8 cellular contexts compared by ENCODE assay signal in the genomic region with DNA sequence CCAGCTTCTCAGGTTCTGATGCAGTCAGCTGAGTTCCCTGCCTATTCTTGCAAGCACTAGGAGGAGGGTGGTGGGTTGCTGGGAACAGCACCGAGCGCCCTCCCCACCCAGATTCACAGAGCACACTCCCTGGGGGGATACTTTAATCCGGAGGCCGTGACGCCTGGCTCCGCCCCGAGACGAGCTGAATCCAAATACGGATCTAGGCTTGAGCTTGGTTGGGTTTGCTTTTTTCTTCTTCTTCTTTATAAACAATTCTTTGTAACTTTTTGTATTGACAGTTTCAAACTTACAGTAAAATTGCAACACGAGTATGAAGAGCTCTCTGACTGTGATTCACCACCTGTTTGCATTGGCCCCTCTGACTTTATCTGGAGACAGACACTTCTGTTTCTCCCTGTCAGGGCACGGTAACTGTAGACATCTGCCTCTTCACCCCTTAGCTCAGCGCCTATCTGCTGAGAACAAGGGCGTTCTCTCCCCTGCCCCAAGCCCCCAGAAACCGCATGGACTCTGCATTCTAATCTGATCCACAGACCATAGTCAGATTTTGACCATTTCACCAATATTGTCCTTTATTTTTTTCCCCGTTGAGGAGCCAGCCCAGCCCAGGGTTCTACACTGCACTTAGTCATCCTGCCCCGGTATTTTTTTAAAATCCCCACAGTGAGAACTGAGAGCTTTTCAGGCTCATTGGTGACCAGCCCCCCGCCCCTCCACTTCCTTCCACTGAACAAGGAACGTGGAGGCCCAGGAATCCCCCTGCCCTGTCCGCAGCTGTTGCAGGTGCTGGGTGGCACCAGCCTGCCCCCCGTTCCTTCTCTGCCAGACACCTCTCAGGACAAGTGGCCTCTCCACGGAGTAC. TPM values are rescaled to one million over a fixed set of nuclear protein-coding genes. Genes with fewer than 3 reads are reported as not detected.
A peak's percentile ranks its signal among the peaks of the same experiment; 100 is the strongest.
DNase-seq lines count a peak whose midpoint lies in the region; ATAC-seq and TF ChIP-seq lines count a peak whose summit lies in the region.

No MANE protein-coding gene starts in this region.

- H3K27me3 Mint-ChIP-seq in brain (no peaks in the 10 kb centered on the region), naive B cell (no peaks in the 10 kb centered on the region)

- H3K36me3 Mint-ChIP-seq in brain, result peaks cover 4% of the 10 kb centered on the region
- peaks cover 0 to 7% of the 10 kb centered on the region in 2 donors for H3K36me3 Mint-ChIP-seq in naive B cell

- ATAC-seq in GM21786 (IDR thresholded peaks at IDR 0.05; ENCODE audit: unreplicated experiment) (peak; percentile 61), naive B cell (ENCODE audit: low read depth in 2 of 2) (peak; percentile 82 to 84)

- H3K9me3 Mint-ChIP-seq in brain (no peaks in the 10 kb centered on the region), naive B cell (no peaks in the 10 kb centered on the region)

- H3K27ac Mint-ChIP-seq in brain (peak overlapping the region; percentile 13 to 93 (median 52)), naive B cell (peak overlapping the region; percentile 91 to 99 (median 98))

- DNase-seq in Daoy (ENCODE audit: low read depth) (peak; percentile 63), OCI-M1 (lab: John Stamatoyannopoulos, UW) (peak; percentile 87), naive B cell (peak; percentile 67), GM19238 (ENCODE audit: insufficient read length, low spot score) (no peak), Ammon's horn (ENCODE audit: low spot score) (no peak), globus pallidus (ENCODE audit: low spot score) (no peak)

- no peak for TF ChIP-seq CTCF in brain (conservative IDR thresholded peaks at IDR 0.05)

- peaks cover 23% of the 10 kb centered on the region for H3K4me1 Mint-ChIP-seq in brain
- H3K4me1 Mint-ChIP-seq in naive B cell, result peaks cover 38 to 68% (median 55%) of the 10 kb centered on the region in 3 donors

- H3K4me3 Mint-ChIP-seq in brain (peak overlapping the region in 3 of 5 experiments; percentile 3 to 15 (median 5)), naive B cell (peak overlapping the region; percentile 74 to 91 (median 82))

RNA-seq across cellular contexts. Expression of a gene that starts 11.5 kb away (rescaled TPM):
- total RNA-seq in Daoy (2014; rRNA removed; shearing (Covaris generic)), result 16.1 and 19.1 TPM in 2 replicates
- polyA plus RNA-seq in brain (ENCODE audit: insufficient read depth, low read depth, low replicate concordance) (8.9 TPM), naive B cell (ENCODE audit: low read depth in 6 of 6) (10 to 100 TPM; 40.2 to 63.9 (median 50.2) TPM)

RNA-seq across cellular contexts. Expression of a gene that starts 21.8 kb away (rescaled TPM):
- 2.3 and 2.6 TPM in 2 replicates for total RNA-seq in Daoy (2014; rRNA removed; shearing (Covaris generic))
- 7.1 TPM for polyA plus RNA-seq in brain (ENCODE audit: insufficient read depth, low read depth, low replicate concordance)
- polyA plus RNA-seq in naive B cell (ENCODE audit: low read depth in 6 of 6), result 1 to 10 TPM in 2 of 6 donors, under 1 TPM in 4; 0.64 to 3.0 (median 0.91) TPM

Comparison
In these comparisons a context has a peak if more than half of its experiments do, and no peak if none do; other contexts are left out.
1. DNase-seq: peak in Daoy (single experiment), OCI-M1 (single experiment) and naive B cell (single experiment); none in GM19238 (single experiment), Ammon's horn (single experiment) and globus pallidus (single experiment).